ENCODE assay signal across 31 cellular contexts in the genomic region with DNA sequence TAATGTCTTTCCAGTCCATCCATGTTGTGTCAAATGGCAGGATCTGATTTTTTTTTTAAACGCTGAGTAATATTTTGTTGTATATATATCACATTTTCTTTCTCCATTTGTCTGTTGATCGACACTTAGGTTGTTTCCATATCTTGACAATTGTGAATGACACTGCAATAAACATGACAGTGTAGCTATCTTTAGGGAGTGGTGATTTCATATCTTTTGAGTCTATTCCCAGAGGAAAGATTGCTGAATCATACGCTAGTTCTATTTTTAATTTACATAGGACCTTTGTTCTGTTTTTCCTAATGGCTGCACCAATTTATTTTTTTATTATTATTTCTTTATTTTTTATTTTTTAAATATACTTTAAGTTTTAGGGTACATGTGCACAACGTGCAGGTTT.
"Had no signal": no experiment of that assay in that cellular context is flagged by ENCODE, and none has a peak within 500 bp of the region (broad histone marks: within the 10 kb centered on the region; RNA-seq: fewer than 3 reads in every experiment).

No MANE protein-coding gene starts in this region.

- DNase-seq: activated CD4-positive, alpha-beta T cell treated with anti-CD3 and anti-CD28 coated beads, Interleukin-2, amount 10 ng/mL, durations not matched to agents 24 days and 14 days; activated CD4-positive, alpha-beta T cell treated with anti-CD3 and anti-CD28 coated beads, Interleukin-2, amount 50 U/mL, for 4 hours; activated CD8-positive, alpha-beta T cell treated with anti-CD3 and anti-CD28 coated beads for 36 hours; activated gamma-delta T cell; activated naive CD4-positive, alpha-beta T cell treated with Interleukin-2 at 50 U/mL for 16 hours; activated naive CD8-positive, alpha-beta T cell treated with anti-CD3 and anti-CD28 coated beads, Interleukin-2, amount 10 ng/mL, durations not matched to agents 7 days and 5 days; activated T-cell treated with anti-CD3 and anti-CD28 coated beads, Interleukin-2, amount 50 U/mL, for 1 hour; activated T-cell treated with anti-CD3 and anti-CD28 coated beads, Interleukin-2, amount 50 U/mL, for 72 hours; amygdala; Kasumi-1; KG1; MG63; NCI-H1048; NCI-H1105 treated with DMSO at 0.1 percent for 48 hours; NCI-H1436; NCI-H1694; NCI-H1930; NCI-H2081 treated with DMSO at 0.1 percent for 48 hours; NCI-H226; NCI-H446 treated with DMSO at 0.1 percent for 48 hours; NCI-H526; NCI-H748 treated with DMSO at 0.1 percent for 48 hours; NK-92 treated with Interleukin-12 subunit alpha and Interleukin-12 subunit beta, amount 100 ng/mL, for 24 hours; PC-9; SHP77; SJCRH30 had no signal

- H3K27me3 ChIP-seq: ascending aorta, cardiac muscle cell, MG63, SJCRH30 had no signal

- H3K4me1 ChIP-seq: ascending aorta, SJCRH30 had no signal

- H3K27ac ChIP-seq: ascending aorta, cardiac muscle cell, PC-9, RWPE1, SJCRH30, SK-N-MC had no signal

- ATAC-seq: activated CD8-positive, alpha-beta T cell treated with anti-CD3 and anti-CD28 coated beads for 36 hours; activated T-cell treated with anti-CD3 and anti-CD28 coated beads, Interleukin-2, amount 50 U/mL, for 72 hours; activated T-helper 17 cell treated with anti-CD3 and anti-CD28 coated beads, Interleukin-2, amount 50 U/mL, for 72 hours had no signal

- H3K36me3 ChIP-seq: ascending aorta, cardiac muscle cell, MG63, SJCRH30 had no signal

- H3K9me3 ChIP-seq: ascending aorta, MG63, SJCRH30 had no signal

- H3K4me3 ChIP-seq: ascending aorta, cardiac muscle cell, MG63, PC-9, SJCRH30, SK-N-MC had no signal
